ENCODE assay signal across 26 cellular contexts in genomic region chr13:98219685-98220084, GRCh38. TPM values are rescaled to one million over a fixed set of nuclear protein-coding genes. Genes with fewer than 3 reads are reported as not detected.
DNase-seq lines count a peak whose midpoint lies in the region; FAIRE-seq and TF ChIP-seq lines count a peak whose summit lies in the region.
"Had no signal": no experiment of that assay in that cellular context is flagged by ENCODE, and none has a peak within 500 bp of the region (broad histone marks: within the 10 kb centered on the region; RNA-seq: fewer than 3 reads in every experiment).

No MANE protein-coding gene starts in this region.

- TF ChIP-seq CTCF in VCaP (conservative IDR thresholded peaks at IDR 0.05): no peak
- TF ChIP-seq CTCF in chondrocyte (IDR thresholded peaks at IDR 0.05): no peak
- no peak for TF ChIP-seq CTCF in neural crest cell (conservative IDR thresholded peaks at IDR 0.05)
- no peak for TF ChIP-seq CTCF in thyroid gland (IDR thresholded peaks at IDR 0.05)

- H3K27ac ChIP-seq in VCaP: peak overlapping the region; percentile 100; the same call in 1 of the 2 replicates
- H3K27ac ChIP-seq in thyroid gland: peak overlapping the region; percentile 80 to 95 (median 84)
- H3K27ac ChIP-seq: A549, C4-2B, RWPE1 had no signal

- peaks cover 7% of the 10 kb centered on the region for H3K36me3 Mint-ChIP-seq in chondrocyte (ENCODE audit: low read depth)
- peaks cover 11% of the 10 kb centered on the region for H3K36me3 Mint-ChIP-seq in neural crest cell (ENCODE audit: low read depth)

- TF ChIP-seq POLR2A in thyroid gland (IDR thresholded peaks at IDR 0.05) (no peak), GM12891 (IDR thresholded peaks at IDR 0.05; ENCODE audit: low read depth, low read length) (no peak)

- FAIRE-seq in GM12891 (lab: Jason Lieb, UNC): no peak
- FAIRE-seq: A549 had no signal

- peak overlapping the region; percentile 89 for H3K27ac Mint-ChIP-seq in chondrocyte (ENCODE audit: unreplicated experiment)
- H3K27ac Mint-ChIP-seq in neural crest cell (ENCODE audit: unreplicated experiment): peak overlapping the region; percentile 12
- H3K27ac Mint-ChIP-seq: GM23338, HFFc6 had no signal

- H3K9me3 Mint-ChIP-seq in chondrocyte (ENCODE audit: low read depth) (no peaks in the 10 kb centered on the region), neural crest cell (no peaks in the 10 kb centered on the region)
- H3K9me3 Mint-ChIP-seq: GM23338, H9, HFFc6 had no signal

- no peak overlapping the region for H3K4me3 Mint-ChIP-seq in chondrocyte (ENCODE audit: unreplicated experiment)
- H3K4me3 Mint-ChIP-seq in neural crest cell: no peak overlapping the region
- H3K4me3 Mint-ChIP-seq: GM23338, H9, HFFc6 had no signal

- H3K36me3 ChIP-seq in thyroid gland: no peaks in the 10 kb centered on the region

- no peaks in the 10 kb centered on the region for H3K27me3 Mint-ChIP-seq in chondrocyte (ENCODE audit: low read depth)
- H3K27me3 Mint-ChIP-seq in neural crest cell (ENCODE audit: low read depth): no peaks in the 10 kb centered on the region

- no peaks in the 10 kb centered on the region for H3K9me3 ChIP-seq in thyroid gland
- H3K9me3 ChIP-seq: A549, MG63 had no signal

- no peak overlapping the region for H3K4me3 ChIP-seq in thyroid gland (replicated peaks in 1 of 3)
- H3K4me3 ChIP-seq: A549, GM23338, MG63 had no signal

- H3K4me1 Mint-ChIP-seq in chondrocyte (ENCODE audit: low read depth) (peaks cover 92% of the 10 kb centered on the region), neural crest cell (peaks cover 37% of the 10 kb centered on the region)

- DNase-seq in chondrocyte (ENCODE audit: low spot score): no peak
- DNase-seq in neural crest cell (ENCODE audit: low read depth, low spot score): no peak
- no peak for DNase-seq in thyroid gland
- no peak for DNase-seq in NK-92 (lab: John Stamatoyannopoulos, UW; ENCODE audit: unreplicated experiment)
- DNase-seq in GM12891 (ENCODE audit: insufficient read length, low spot score): no peak
- no peak for DNase-seq in NCI-H1694 (lab: John Stamatoyannopoulos, UW)
- DNase-seq: Calu3, DND-41, H9, HFFc6, IMR-90, KG1, MG63, NCI-H1417, NCI-H1694 treated with DMSO at 0.1 percent for 48 hours, NCI-H2081, NCI-H226, NCI-H510A, NCI-H69, SHP77 treated with DMSO at 0.1 percent for 48 hours had no signal

- no peaks in the 10 kb centered on the region for H3K27me3 ChIP-seq in thyroid gland
- H3K27me3 ChIP-seq: MG63 had no signal

- WGBS in thyroid gland, 2 donors: 94 to 96% methylated on average over 6 of the region's 6 CpGs

- intact Hi-C loops in thyroid gland (cut with DNase I): loop anchor here (10.0 kb wide), 1 partner anchor 65 kb away; no protein-coding TSS in a partner anchor

- H3K4me1 ChIP-seq in thyroid gland: peaks cover 67 to 86% of the 10 kb centered on the region in 2 donors
- H3K4me1 ChIP-seq: A549 had no signal

TF ChIP-seq in GM12891, 5 proteins besides CTCF, POLR2A, EP300 and RAD21:
- no peak for TF ChIP-seq PAX5 (IDR thresholded peaks at IDR 0.05; ENCODE audit: insufficient read depth, low read length, severe bottlenecking)
- no peak for TF ChIP-seq POU2F2 (IDR thresholded peaks at IDR 0.05; ENCODE audit: low read depth, low read length)
- no peak for TF ChIP-seq POLR2AphosphoS5 (IDR thresholded peaks at IDR 0.05; ENCODE audit: low read depth, low read length)
- TF ChIP-seq TAF1 (IDR thresholded peaks at IDR 0.05; ENCODE audit: low read depth, low read length): no peak
- no peak for TF ChIP-seq SPI1 (IDR thresholded peaks at IDR 0.05; ENCODE audit: low read depth, low read length)

RNA-seq across cellular contexts. Expression of gene RNF113B, which starts 42.6 kb away (rescaled TPM):
- total RNA-seq in chondrocyte (not detected in 3 replicates), neural crest cell (not detected in 2 replicates), thyroid gland (not detected)
- not detected for polyA plus RNA-seq in GM12891 (2012; ENCODE audit: low read depth, missing spikeins)
- total RNA-seq: Calu3, GM23338, H9, HFFc6, IMR-90, OCI-LY7 had no signal
- polyA plus RNA-seq: A549, IMR-90 had no signal
